ENCODE assay signal across 26 cellular contexts in the genomic region with DNA sequence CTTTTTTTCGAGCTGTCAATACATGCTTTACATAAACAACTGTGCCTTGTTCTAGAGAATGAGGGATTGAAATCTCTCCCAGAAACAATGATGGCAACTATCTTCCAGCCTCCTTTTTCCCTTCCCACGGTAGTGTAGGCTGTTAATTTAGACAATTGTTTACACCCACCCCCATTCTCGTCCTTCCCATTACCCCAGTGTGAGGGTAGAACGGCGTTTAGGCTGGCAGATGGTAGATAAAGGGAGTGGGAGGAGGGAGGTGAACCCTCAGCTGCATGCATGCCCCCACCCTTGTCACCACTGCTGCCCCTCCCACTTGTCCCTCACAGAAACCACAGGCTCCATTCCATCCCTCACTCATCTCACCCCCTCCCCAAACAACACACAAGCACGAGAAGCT.
A peak's percentile ranks its signal among the peaks of the same experiment; 100 is the strongest.
DNase-seq lines count a peak whose midpoint lies in the region; ATAC-seq, FAIRE-seq and TF ChIP-seq lines count a peak whose summit lies in the region.
"Had no signal": no experiment of that assay in that cellular context is flagged by ENCODE, and none has a peak within 500 bp of the region (broad histone marks: within the 10 kb centered on the region; RNA-seq: fewer than 3 reads in every experiment).

No MANE protein-coding gene starts in this region.

- ATAC-seq in HG03342 (IDR thresholded peaks at IDR 0.05; ENCODE audit: unreplicated experiment) (no peak), HG02571 (IDR thresholded peaks at IDR 0.05; ENCODE audit: unreplicated experiment) (no peak)
- ATAC-seq: CD8-positive, alpha-beta T cell; HCT116 had no signal

- H4K20me1 ChIP-seq in endothelial cell of umbilical vein (replicated peaks; ENCODE audit: control insufficient read depth, extremely low read depth, insufficient read depth, low read length): no peaks in the 10 kb centered on the region

- no peak overlapping the region for H3K4me3 ChIP-seq in endothelial cell of umbilical vein (replicated peaks in 1 of 3; ENCODE audit: insufficient read depth in 1 of 3, low read depth in 1 of 3, low read length in 3 of 3)
- H3K4me3 ChIP-seq: PC-9, SJSA1 had no signal

- POLR2A ChIA-PET in endothelial cell of umbilical vein (lab: Charles Lee): no interaction called here

- peaks cover 4% of the 10 kb centered on the region for H3K4me1 ChIP-seq in endothelial cell of umbilical vein (ENCODE audit: control insufficient read depth, extremely low read depth, insufficient read depth, low read length)

- no peaks in the 10 kb centered on the region for H3K9me1 ChIP-seq in endothelial cell of umbilical vein (replicated peaks; ENCODE audit: control insufficient read depth, extremely low read depth, insufficient read depth, low read length)

- BruUV-seq in endothelial cell of umbilical vein (replicated peaks; lab: Mats Ljungman, UMichigan): no TSS peak

- TF ChIP-seq POLR2A in endothelial cell of umbilical vein (IDR thresholded peaks at IDR 0.05; ENCODE audit: low read depth, low read length): no peak

- dilution Hi-C loops in endothelial cell of umbilical vein (cut with MboI; ENCODE audit: extremely low pct_ligation_motif_present, low sequenced_read_pairs): no loop called here

- H3K27me3 ChIP-seq in endothelial cell of umbilical vein (ENCODE audit: control insufficient read depth in 2 of 2, insufficient read depth in 2 of 2, low read length in 2 of 2): no peaks in the 10 kb centered on the region
- H3K27me3 ChIP-seq: SJSA1 had no signal

- H3K36me3 ChIP-seq in endothelial cell of umbilical vein (ENCODE audit: control insufficient read depth in 2 of 2, extremely low read depth in 1 of 2, insufficient read depth in 2 of 2, low read length in 2 of 2): no peaks in the 10 kb centered on the region
- H3K36me3 ChIP-seq: SJSA1 had no signal

- H3K9ac ChIP-seq in endothelial cell of umbilical vein (replicated peaks; ENCODE audit: extremely low read depth, insufficient read depth, low read length): no peak overlapping the region

- H3K4me2 ChIP-seq in endothelial cell of umbilical vein (ENCODE audit: insufficient read depth, low read length): no peak overlapping the region
- H3K4me2 ChIP-seq: PC-9 had no signal

- H2AFZ ChIP-seq in endothelial cell of umbilical vein (ENCODE audit: low read depth, low read length): no peak overlapping the region
- H2AFZ ChIP-seq: PC-9 had no signal

- H3K27ac ChIP-seq in endothelial cell of umbilical vein (ENCODE audit: insufficient read depth, low read depth, low read length): no peak overlapping the region
- H3K27ac ChIP-seq: 22Rv1, C4-2B, PC-9, SJSA1 had no signal

- no peak for TF ChIP-seq CTCF in endothelial cell of umbilical vein (IDR thresholded peaks at IDR 0.05; ENCODE audit: extremely low read depth in 1 of 2, insufficient read depth in 1 of 2, low read depth in 1 of 2, low read length in 2 of 2)

- peak; percentile 1 for DNase-seq in NCI-H2107 treated with DMSO at 0.1 percent for 48 hours (lab: John Stamatoyannopoulos, UW; ENCODE audit: unreplicated experiment)
- no peak for DNase-seq in NCI-H2107 (lab: John Stamatoyannopoulos, UW)
- DNase-seq in CMK (ENCODE audit: low read depth): peak; percentile 11
- peak; percentile 96 for DNase-seq in NCI-H2227 treated with DMSO at 0.1 percent for 48 hours (lab: John Stamatoyannopoulos, UW)
- peak; percentile 11 for DNase-seq in endothelial cell of umbilical vein (ENCODE audit: low read depth, low spot score)
- DNase-seq in DMS114 treated with DMSO at 0.1 percent for 48 hours (lab: John Stamatoyannopoulos, UW; ENCODE audit: unreplicated experiment): no peak
- DNase-seq: CD8-positive, alpha-beta T cell; DMS153; DND-41; KBM-7; MV-4-11; NCI-H1105; NCI-H1436 treated with DMSO at 0.1 percent for 48 hours; NCI-H2029; NCI-H526 treated with DMSO at 0.1 percent for 48 hours; NK-92 treated with Interleukin-12 subunit alpha and Interleukin-12 subunit beta, amount 100 ng/mL, for 24 hours; PC-9; Right ventricle myocardium superior; RPMI8226 had no signal

- no peaks in the 10 kb centered on the region for H3K79me2 ChIP-seq in endothelial cell of umbilical vein (ENCODE audit: control insufficient read depth, insufficient read depth, low read length)

- CTCF ChIA-PET in endothelial cell of umbilical vein (lab: Charles Lee): no interaction called here

- intact Hi-C loops in endothelial cell of umbilical vein (cut with micrococcal nuclease): no loop called here

- peak; percentile 42 for FAIRE-seq in endothelial cell of umbilical vein (lab: Jason Lieb, UNC)
- FAIRE-seq: GM12892 had no signal

- H3K9me3 ChIP-seq in endothelial cell of umbilical vein (replicated peaks; ENCODE audit: control insufficient read depth, insufficient read depth, low read length): no peaks in the 10 kb centered on the region
- H3K9me3 ChIP-seq: SJSA1 had no signal

TF ChIP-seq in endothelial cell of umbilical vein, 7 proteins besides CTCF, POLR2A, EP300 and RAD21:
- TF ChIP-seq GATA2 (IDR thresholded peaks at IDR 0.05; ENCODE audit: insufficient read depth, insufficient read length, low read depth, low read length): no peak
- no peak for TF ChIP-seq POLR2AphosphoS5 (IDR thresholded peaks at IDR 0.05; ENCODE audit: insufficient read depth, low read depth, low read length)
- TF ChIP-seq EZH2 (IDR thresholded peaks at IDR 0.05; ENCODE audit: borderline replicate concordance, low read depth, low read length, severe bottlenecking): no peak
- no peak for TF ChIP-seq FOS (IDR thresholded peaks at IDR 0.05; ENCODE audit: borderline replicate concordance, insufficient read depth, low read length)
- TF ChIP-seq, protein P1, sequence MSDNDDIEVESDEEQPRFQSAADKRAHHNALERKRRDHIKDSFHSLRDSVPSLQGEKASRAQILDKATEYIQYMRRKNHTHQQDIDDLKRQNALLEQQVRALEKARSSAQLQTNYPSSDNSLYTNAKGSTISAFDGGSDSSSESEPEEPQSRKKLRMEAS (IDR thresholded peaks at IDR 0.05; ENCODE audit: insufficient read depth, insufficient read length): no peak
- TF ChIP-seq MYC (IDR thresholded peaks at IDR 0.05; ENCODE audit: low read depth, low read length): no peak
- TF ChIP-seq JUN (IDR thresholded peaks at IDR 0.05; ENCODE audit: borderline replicate concordance, insufficient read depth, insufficient read length, low read depth): no peak

Comparison
In these comparisons a context has a peak if more than half of its experiments do, and no peak if none do; other contexts are left out.
1. DNase-seq: peak in NCI-H2107 treated with DMSO at 0.1 percent for 48 hours (single experiment), CMK (single experiment), NCI-H2227 treated with DMSO at 0.1 percent for 48 hours (single experiment) and endothelial cell of umbilical vein (single experiment); none in NCI-H2107 (single experiment) and DMS114 treated with DMSO at 0.1 percent for 48 hours (single experiment).